Comparison of ENCODE assay signal across 8 cellular contexts in the genomic region with DNA sequence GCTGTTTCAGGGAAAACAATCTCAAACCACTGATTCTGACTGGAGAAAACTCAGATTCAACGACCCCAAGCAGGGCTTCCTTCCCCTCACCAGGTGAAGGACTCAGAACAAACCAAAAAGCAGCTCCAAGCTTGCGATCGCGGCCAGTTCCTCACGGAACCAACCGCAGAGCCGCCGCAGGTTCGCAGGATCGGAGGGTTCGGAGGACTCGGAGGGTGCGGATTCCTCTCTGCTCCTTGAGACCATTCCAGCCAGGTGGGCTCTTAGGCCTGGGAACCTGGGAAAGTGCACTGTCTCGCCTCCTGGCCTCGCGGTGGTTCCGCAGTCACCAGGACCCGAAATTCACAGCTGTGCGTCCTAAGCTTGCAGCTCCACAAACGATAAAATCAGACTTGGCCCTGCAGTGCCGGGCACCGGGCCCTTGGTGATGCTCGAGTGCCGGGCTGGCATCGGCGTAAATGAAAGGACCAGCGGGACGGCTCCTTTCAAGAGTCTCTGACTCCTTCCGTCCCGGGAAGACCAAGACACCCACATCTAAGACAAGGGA.
A peak's percentile ranks its signal among the peaks of the same experiment; 100 is the strongest.
DNase-seq lines count a peak whose midpoint lies in the region; ATAC-seq and TF ChIP-seq lines count a peak whose summit lies in the region.

No MANE protein-coding gene starts in this region.

- peak overlapping the region; percentile 98 for H3K27ac Mint-ChIP-seq in chondrocyte (ENCODE audit: unreplicated experiment)

- ATAC-seq in GM18511 (IDR thresholded peaks at IDR 0.05; ENCODE audit: unreplicated experiment) (peak; percentile 80), HG03045 (IDR thresholded peaks at IDR 0.05; ENCODE audit: unreplicated experiment) (peak; percentile 62), left colon (peak; percentile 91)
- peak; percentile 83 for ATAC-seq in activated CD4-positive, CD25-positive, alpha-beta regulatory T cell treated with anti-CD3 and anti-CD28 coated beads, Interleukin-2, amount 50 U/mL, for 24 hours

- H3K9me3 Mint-ChIP-seq in chondrocyte (ENCODE audit: low read depth): no peaks in the 10 kb centered on the region

- H3K4me3 Mint-ChIP-seq in chondrocyte (ENCODE audit: unreplicated experiment): peak overlapping the region; percentile 95

- peaks cover 14% of the 10 kb centered on the region for H3K4me1 Mint-ChIP-seq in chondrocyte (ENCODE audit: low read depth)

- H2AFZ ChIP-seq in ACC112 (ENCODE audit: low read length, unreplicated experiment): peak overlapping the region; percentile 99

- H3K36me3 Mint-ChIP-seq in chondrocyte (ENCODE audit: low read depth): no peaks in the 10 kb centered on the region

- H3K27me3 ChIP-seq in ACC112 (ENCODE audit: insufficient read depth, low read length): peaks cover 10% of the 10 kb centered on the region

- TF ChIP-seq CTCF in chondrocyte (IDR thresholded peaks at IDR 0.05): peak; percentile 77

- H3K79me2 ChIP-seq in ACC112 (ENCODE audit: control insufficient read depth, insufficient read depth, low read length, unreplicated experiment): no peaks in the 10 kb centered on the region

- no peaks in the 10 kb centered on the region for H3K36me3 ChIP-seq in ACC112 (ENCODE audit: insufficient read depth, low read length)

- no peaks in the 10 kb centered on the region for H3K27me3 Mint-ChIP-seq in chondrocyte (ENCODE audit: low read depth)

- intact Hi-C loops in left colon (cut with DNase I, micrococcal nuclease): no loop called here

- H3K27ac ChIP-seq in ACC112 (ENCODE audit: low read depth, low read length): peak overlapping the region; percentile 55

- no peaks in the 10 kb centered on the region for H3K4me1 ChIP-seq in ACC112 (ENCODE audit: control insufficient read depth, insufficient read depth, low read length, unreplicated experiment)

- DNase-seq in NCI-H2196 (lab: John Stamatoyannopoulos, UW; ENCODE audit: unreplicated experiment) (peak; percentile 66), chondrocyte (ENCODE audit: low spot score) (no peak), left colon (peak; percentile 86)
- peak; percentile 53 to 59 for DNase-seq in stimulated activated CD4-positive, alpha-beta T cell treated with anti-CD3 and anti-CD28 coated beads, Interleukin-1b, Interleukin-23, amount 100 ng/mL, for 4 hours (ENCODE audit: low read depth in 2 of 2)

- peak overlapping the region; percentile 95 for H3K4me3 ChIP-seq in ACC112 (ENCODE audit: low read depth, low read length)
